23 cellular contexts compared by ENCODE assay signal in the genomic region with DNA sequence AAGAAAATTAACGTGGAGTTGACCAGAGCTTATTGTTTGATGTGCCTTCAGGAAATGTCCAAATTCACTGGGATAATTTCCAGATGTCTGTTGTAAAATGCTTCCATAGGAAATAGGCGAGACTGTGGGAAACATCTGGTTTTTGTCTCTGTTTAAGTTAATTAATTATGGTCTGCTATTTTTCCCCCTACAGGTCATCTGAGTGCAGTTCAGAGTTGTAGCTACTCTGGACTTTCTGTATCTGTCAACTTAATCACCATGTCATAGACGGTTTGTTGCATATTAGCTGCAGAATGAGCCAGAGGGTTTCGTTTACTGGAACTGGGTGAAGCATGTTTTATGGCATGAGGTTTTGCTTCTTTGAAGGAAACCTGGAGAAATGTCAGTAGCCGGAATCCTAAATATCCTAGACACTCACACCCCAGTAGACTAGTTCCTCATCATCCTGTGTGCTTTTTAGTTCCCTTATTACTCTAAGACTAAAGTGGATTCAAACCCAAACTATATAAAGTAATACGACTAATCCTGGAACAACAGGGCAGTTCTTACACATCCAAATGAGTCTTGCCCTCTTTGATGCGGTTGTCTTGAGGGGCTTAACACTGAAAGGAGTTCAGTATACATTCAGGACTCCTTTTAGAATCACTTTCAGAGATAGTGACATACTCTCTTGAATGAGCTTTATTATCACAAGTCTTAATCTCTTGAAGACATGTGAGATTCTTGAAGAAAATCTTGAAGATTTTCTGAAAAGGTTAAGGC.
DNase-seq lines count a peak whose midpoint lies in the region; ATAC-seq and TF ChIP-seq lines count a peak whose summit lies in the region.
"Had no signal": no experiment of that assay in that cellular context is flagged by ENCODE, and none has a peak within 500 bp of the region (broad histone marks: within the 10 kb centered on the region; RNA-seq: fewer than 3 reads in every experiment).

No MANE protein-coding gene starts in this region.

- H2AFZ ChIP-seq in trophoblast cell (ENCODE audit: insufficient read depth, low read length, poor library complexity), result no peak overlapping the region
- H2AFZ ChIP-seq: GM23338 had no signal

- no peak overlapping the region for H3K18ac ChIP-seq in trophoblast cell (ENCODE audit: low read length)

- no peaks in the 10 kb centered on the region for H3K9me3 ChIP-seq in trophoblast cell (ENCODE audit: insufficient read depth, low read depth, low read length)

- no peak overlapping the region for H2AK5ac ChIP-seq in trophoblast cell (ENCODE audit: low read length)

- peak; percentile 30 for TF ChIP-seq CTCF in GM12873 (IDR thresholded peaks at IDR 0.05; ENCODE audit: insufficient read depth, low read depth, low read length, missing control alignments)
- TF ChIP-seq CTCF in fibroblast of the aortic adventitia (IDR thresholded peaks at IDR 0.05; ENCODE audit: insufficient read depth, low read length), result no peak

- no peaks in the 10 kb centered on the region for H3K79me2 ChIP-seq in trophoblast cell (ENCODE audit: control insufficient read depth, insufficient read depth, low read length, poor library complexity)

- H2BK5ac ChIP-seq in trophoblast cell (ENCODE audit: low read depth, low read length, poor library complexity), result no peak overlapping the region

- no peak overlapping the region for H4K12ac ChIP-seq in trophoblast cell (ENCODE audit: low read depth, low read length)

- no peak overlapping the region for H4K91ac ChIP-seq in trophoblast cell (ENCODE audit: low read depth, low read length)

- no peaks in the 10 kb centered on the region for H3K79me1 ChIP-seq in trophoblast cell (ENCODE audit: low read length)

- no CpG with 5 or more reads among the region's 7 CpGs for WGBS in trophoblast cell (ENCODE audit: extremely low coverage, insufficient coverage, insufficient read length)

- DNase-seq in SK-N-DZ (ENCODE audit: low spot score) (peak; percentile 91), fibroblast of the aortic adventitia (ENCODE audit: low read depth) (peak; percentile 17), trophoblast cell (peak in 1 of 2 donors; percentile 31), NCI-H510A (lab: John Stamatoyannopoulos, UW) (no peak)
- DNase-seq in activated CD8-positive, alpha-beta memory T cell treated with anti-CD3 and anti-CD28 coated beads, Interleukin-2, amount 50 U/mL, for 48 hours, result no peak
- DNase-seq: activated CD4-positive, alpha-beta T cell treated with anti-CD3 and anti-CD28 coated beads for 36 hours; CD8-positive, alpha-beta memory T cell; DMS53; effector CD4-positive, alpha-beta T cell; GDM1; immature natural killer cell; KG1; mammary epithelial cell; NCI-H187; NCI-H774; SIG-M5; stimulated activated CD4-positive, alpha-beta T cell treated with anti-CD3 and anti-CD28 coated beads, Interleukin-12 subunit alpha, Interleukin-12 subunit beta, amount 100 ng/mL, for 4 hours; stimulated activated naive CD8-positive, alpha-beta T cell treated with anti-CD3 and anti-CD28 coated beads, Interleukin-15, amount 100 ng/mL, for 72 hours; tibial artery had no signal

- no peak overlapping the region for H3K9ac ChIP-seq in trophoblast cell (ENCODE audit: low read length)

- no peak overlapping the region for H3K4ac ChIP-seq in trophoblast cell (ENCODE audit: low read depth, low read length)

- H3K36me3 ChIP-seq in trophoblast cell (ENCODE audit: control insufficient read depth in 1 of 2, insufficient read depth in 2 of 2, low read length in 2 of 2), result no peaks in the 10 kb centered on the region
- H3K36me3 ChIP-seq: right atrium auricular region, tibial artery had no signal

- H3K14ac ChIP-seq in trophoblast cell (ENCODE audit: low read length), result no peak overlapping the region

- H2BK12ac ChIP-seq in trophoblast cell (ENCODE audit: low read length), result no peak overlapping the region

- no peak overlapping the region for H2BK120ac ChIP-seq in trophoblast cell (ENCODE audit: insufficient read depth, low read length, poor library complexity)

- no peaks in the 10 kb centered on the region for H3K4me1 ChIP-seq in trophoblast cell (ENCODE audit: control insufficient read depth in 1 of 2, insufficient read depth in 2 of 2, low read length in 2 of 2)
- H3K4me1 ChIP-seq: right atrium auricular region, tibial artery had no signal

- H3K27ac ChIP-seq in trophoblast cell (ENCODE audit: low read depth, low read length), result peak overlapping the region; percentile 69
- H3K27ac ChIP-seq: right atrium auricular region, tibial artery had no signal

- no peaks in the 10 kb centered on the region for H3K27me3 ChIP-seq in trophoblast cell (ENCODE audit: insufficient read depth, low read length)
- H3K27me3 ChIP-seq: right atrium auricular region, tibial artery had no signal

- H3K4me3 ChIP-seq in fibroblast of the aortic adventitia (ENCODE audit: low read depth, low read length), result no peak overlapping the region
- no peak overlapping the region for H3K4me3 ChIP-seq in trophoblast cell (ENCODE audit: low read depth, low read length)
- H3K4me3 ChIP-seq: GM23338, right atrium auricular region, tibial artery had no signal

- no peak overlapping the region for H3K23ac ChIP-seq in trophoblast cell (ENCODE audit: low read length)

- no peak overlapping the region for H4K8ac ChIP-seq in trophoblast cell (ENCODE audit: low read depth, low read length)

- H3K4me2 ChIP-seq in trophoblast cell (ENCODE audit: low read length), result no peak overlapping the region
- H3K4me2 ChIP-seq: GM23338 had no signal

- ATAC-seq in esophagus mucosa, result no peak
- ATAC-seq: activated CD4-positive, alpha-beta T cell treated with anti-CD3 and anti-CD28 coated beads for 36 hours; GM23338; stimulated activated naive CD8-positive, alpha-beta T cell treated with anti-CD3 and anti-CD28 coated beads, Interleukin-15, amount 100 ng/mL, for 72 hours had no signal

Comparison
In these comparisons a context has a peak if more than half of its experiments do, and no peak if none do; other contexts are left out.
1. DNase-seq: peak in SK-N-DZ (single experiment) and fibroblast of the aortic adventitia (single experiment); none in NCI-H510A (single experiment) and activated CD8-positive, alpha-beta memory T cell treated with anti-CD3 and anti-CD28 coated beads, Interleukin-2, amount 50 U/mL, for 48 hours (single experiment).